ENCODE assay signal across 35 cellular contexts in genomic region chr6:163023700-163024099, GRCh38.
"Had no signal": no experiment of that assay in that cellular context is flagged by ENCODE, and none has a peak within 500 bp of the region (broad histone marks: within the 10 kb centered on the region; RNA-seq: fewer than 3 reads in every experiment).

No MANE protein-coding gene starts in this region.

- H3K4me3 ChIP-seq: MG63 had no signal

- H3K36me3 ChIP-seq: MG63 had no signal

- DNase-seq: Karpas-422, Kasumi-1, MG63, MM.1S, MV-4-11, NCI-H1048, NCI-H1092, NCI-H1092 treated with DMSO at 0.1 percent for 48 hours, NCI-H1105, NCI-H1105 treated with DMSO at 0.1 percent for 48 hours, NCI-H1417, NCI-H1417 treated with DMSO at 0.1 percent for 48 hours, NCI-H1436, NCI-H1436 treated with DMSO at 0.1 percent for 48 hours, NCI-H146, NCI-H1694, NCI-H1694 treated with DMSO at 0.1 percent for 48 hours, NCI-H187, NCI-H187 treated with DMSO at 0.1 percent for 48 hours, NCI-H1930, NCI-H2029, NCI-H2029 treated with DMSO at 0.1 percent for 48 hours, NCI-H2081, NCI-H2081 treated with DMSO at 0.1 percent for 48 hours, NCI-H2107, NCI-H2171, NCI-H2171 treated with DMSO at 0.1 percent for 48 hours, NCI-H2227 treated with DMSO at 0.1 percent for 48 hours, NCI-H226, NCI-H345, NCI-H446, NCI-H446 treated with DMSO at 0.1 percent for 48 hours, NCI-H510A, NCI-H510A treated with DMSO at 0.1 percent for 48 hours, NCI-H524 had no signal
